ENCODE assay signal across 25 cellular contexts in genomic region chrX:10174810-10175209, GRCh38. TPM values are rescaled to one million over a fixed set of nuclear protein-coding genes. Genes with fewer than 3 reads are reported as not detected.
DNase-seq lines count a peak whose midpoint lies in the region; ATAC-seq, FAIRE-seq and TF ChIP-seq lines count a peak whose summit lies in the region.
"Had no signal": no experiment of that assay in that cellular context is flagged by ENCODE, and none has a peak within 500 bp of the region (broad histone marks: within the 10 kb centered on the region; RNA-seq: fewer than 3 reads in every experiment).

No MANE protein-coding gene starts in this region.

- H3K4me1 ChIP-seq in astrocyte (ENCODE audit: insufficient read depth, low read length) (peaks cover 18% of the 10 kb centered on the region), gastrocnemius medialis (peaks cover 32 to 62% of the 10 kb centered on the region in 2 donors)
- H3K4me1 ChIP-seq: foreskin keratinocyte had no signal

- peaks cover 5% of the 10 kb centered on the region for H3K79me2 ChIP-seq in astrocyte (ENCODE audit: insufficient read depth, low read length)

- H3K4me2 ChIP-seq in astrocyte (ENCODE audit: low read length), result peak overlapping the region; percentile 70

- in situ Hi-C loops in gastrocnemius medialis (cut with MboI; ENCODE audit: low sequenced_read_pairs in 4 of 4), result loop anchor here (25.0 kb wide), 3 partner anchors 437 to 962 kb away; partner anchors contain the start of genes MID1 (in 3 of the 4) and HCCS (in 2 of the 4)

- no peaks in the 10 kb centered on the region for H3K27me3 ChIP-seq in astrocyte (ENCODE audit: insufficient read depth, low read length)
- no peaks in the 10 kb centered on the region for H3K27me3 ChIP-seq in gastrocnemius medialis
- H3K27me3 ChIP-seq: foreskin keratinocyte, tibial nerve had no signal

- no peak overlapping the region for H3K4me3 Mint-ChIP-seq in astrocyte (ENCODE audit: unreplicated experiment)
- H3K4me3 Mint-ChIP-seq: activated T-cell treated with anti-CD3 and anti-CD28 coated beads, Interleukin-2, amount 50 U/mL, for 4 hours; CD4-positive, CD25-positive, alpha-beta regulatory T cell had no signal

- TF ChIP-seq POLR2A in gastrocnemius medialis (IDR thresholded peaks at IDR 0.05), result no peak

- H3K27ac ChIP-seq in astrocyte (ENCODE audit: low read depth, low read length) (peak overlapping the region; percentile 65), gastrocnemius medialis (peak overlapping the region; percentile 84 to 92 (median 86))
- H3K27ac ChIP-seq: epithelial cell of prostate, foreskin keratinocyte, SK-N-MC had no signal

- H3K4me1 Mint-ChIP-seq in astrocyte (ENCODE audit: low read depth, unreplicated experiment), result peaks cover 28% of the 10 kb centered on the region
- H3K4me1 Mint-ChIP-seq: CD4-positive, CD25-positive, alpha-beta regulatory T cell had no signal

- peak overlapping the region; percentile 23 for H3K4me3 ChIP-seq in astrocyte (ENCODE audit: insufficient read depth, low read depth, low read length)
- H3K4me3 ChIP-seq in gastrocnemius medialis, result no peak overlapping the region
- H3K4me3 ChIP-seq: SK-N-MC, tibial nerve had no signal

- intact Hi-C loops in gastrocnemius medialis (cut with DNase I; ENCODE audit: low total_unique reads), result loop anchor here (10.0 kb wide), 1 partner anchor 1370 kb away; no protein-coding TSS in a partner anchor

- H3K9ac ChIP-seq in astrocyte (ENCODE audit: low read length), result peak overlapping the region; percentile 78

- no peaks in the 10 kb centered on the region for H3K9me3 ChIP-seq in astrocyte (ENCODE audit: insufficient read depth, low read depth, low read length)
- no peaks in the 10 kb centered on the region for H3K9me3 ChIP-seq in gastrocnemius medialis
- H3K9me3 ChIP-seq: tibial nerve had no signal

- H3K36me3 Mint-ChIP-seq in astrocyte (ENCODE audit: low read depth, unreplicated experiment), result no peaks in the 10 kb centered on the region
- H3K36me3 Mint-ChIP-seq: CD4-positive, CD25-positive, alpha-beta regulatory T cell had no signal

- no peaks in the 10 kb centered on the region for H3K36me3 ChIP-seq in astrocyte (ENCODE audit: insufficient read depth, low read length)
- no peaks in the 10 kb centered on the region for H3K36me3 ChIP-seq in gastrocnemius medialis
- H3K36me3 ChIP-seq: tibial nerve had no signal

- H3K9me3 Mint-ChIP-seq in astrocyte (ENCODE audit: unreplicated experiment), result no peaks in the 10 kb centered on the region
- H3K9me3 Mint-ChIP-seq: activated T-cell treated with anti-CD3 and anti-CD28 coated beads, Interleukin-2, amount 50 U/mL, for 4 hours; CD4-positive, CD25-positive, alpha-beta regulatory T cell had no signal

- H3K27ac Mint-ChIP-seq in astrocyte (ENCODE audit: unreplicated experiment), result peak overlapping the region; percentile 89
- H3K27ac Mint-ChIP-seq: CD4-positive, CD25-positive, alpha-beta regulatory T cell had no signal

- DNase-seq in AG08396 (ENCODE audit: low spot score) (peak; percentile 38), astrocyte (ENCODE audit: low read depth) (no peak), iris pigment epithelial cell (ENCODE audit: low read depth) (peak; percentile 53), gastrocnemius medialis (no peak), NCI-H1436 treated with DMSO at 0.1 percent for 48 hours (lab: John Stamatoyannopoulos, UW) (no peak), epidermal melanocyte (ENCODE audit: insufficient read length, low spot score) (no peak)
- DNase-seq: activated naive CD4-positive, alpha-beta T cell treated with anti-CD3 and anti-CD28 coated beads, Interleukin-2, amount 50 U/mL, for 16 hours; activated T-cell treated with anti-CD3 and anti-CD28 coated beads, Interleukin-2, amount 50 U/mL, for 4 hours; CD4-positive, CD25-positive, alpha-beta regulatory T cell; cortex of kidney; MM.1S; NCI-H1694; NCI-H345; stimulated activated CD4-positive, alpha-beta T cell treated with anti-CD3 and anti-CD28 coated beads, Interleukin-12 subunit alpha, Interleukin-12 subunit beta, amount 100 ng/mL, for 4 hours; T-helper 9 cell had no signal

- H3K27me3 Mint-ChIP-seq in astrocyte (ENCODE audit: low read depth, unreplicated experiment), result no peaks in the 10 kb centered on the region

- TF ChIP-seq CTCF in astrocyte (IDR thresholded peaks at IDR 0.05; ENCODE audit: insufficient read depth, low read depth, low read length) (no peak), gastrocnemius medialis (IDR thresholded peaks at IDR 0.05 in 4 of 5, conservative IDR thresholded peaks at IDR 0.05 in 1 of 5) (no peak)

- ATAC-seq in gastrocnemius medialis (no peak), HG03139 (IDR thresholded peaks at IDR 0.05; ENCODE audit: unreplicated experiment) (no peak), GM19452 (IDR thresholded peaks at IDR 0.05; ENCODE audit: unreplicated experiment) (no peak)
- ATAC-seq: activated CD4-positive, CD25-positive, alpha-beta regulatory T cell treated with anti-CD3 and anti-CD28 coated beads, Interleukin-2, amount 50 U/mL, for 24 hours; activated T-cell treated with anti-CD3 and anti-CD28 coated beads, Interleukin-2, amount 50 U/mL, for 4 hours; foreskin keratinocyte; HCT116 had no signal

- no peaks in the 10 kb centered on the region for H4K20me1 ChIP-seq in astrocyte (ENCODE audit: insufficient read depth, low read length)

- no peak for FAIRE-seq in astrocyte (lab: Jason Lieb, UNC)
- FAIRE-seq: GM12892, RCC 7860 had no signal

- no peak overlapping the region for H2AFZ ChIP-seq in astrocyte (ENCODE audit: low read depth, low read length)

RNA-seq across cellular contexts. Expression of gene CLCN4, which starts 18.0 kb away (rescaled TPM):
- total RNA-seq in astrocyte (5.9 and 7.2 TPM in 2 replicates), gastrocnemius medialis (100 to 1,000 TPM in 1 of 4 donors, 10 to 100 TPM in 3; 72.5 to 307 (median 84.4) TPM)

Comparison
In these comparisons a context has a peak if more than half of its experiments do, and no peak if none do; other contexts are left out.
1. DNase-seq: peak in AG08396 (single experiment) and iris pigment epithelial cell (single experiment); none in astrocyte (single experiment), gastrocnemius medialis (0 of 2), NCI-H1436 treated with DMSO at 0.1 percent for 48 hours (single experiment) and epidermal melanocyte (single experiment).